11 cellular contexts compared by ENCODE assay signal in the genomic region with DNA sequence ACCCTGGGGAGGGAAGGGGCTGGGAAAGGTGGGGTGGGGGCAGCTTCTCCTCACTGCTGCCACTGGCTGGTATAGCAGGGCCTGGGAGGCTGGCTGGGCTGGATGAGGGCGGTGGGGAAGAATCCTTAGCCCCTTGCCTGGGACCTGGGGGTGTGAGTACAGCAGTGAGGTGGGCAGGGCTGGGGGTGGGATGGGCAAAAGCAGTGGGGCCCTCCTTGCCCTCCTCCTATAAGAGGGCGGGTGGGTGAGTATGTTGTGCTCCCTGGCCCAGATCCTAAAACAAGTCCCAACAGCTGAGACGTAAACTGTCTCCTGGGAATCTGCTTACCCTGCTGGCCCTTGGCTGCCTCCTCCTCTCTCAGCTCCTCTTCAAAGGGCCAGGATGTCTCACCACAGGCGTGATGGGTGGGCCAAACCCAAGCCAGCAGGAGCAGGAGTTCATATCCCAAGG. TPM values are rescaled to one million over a fixed set of nuclear protein-coding genes. Genes with fewer than 3 reads are reported as not detected.
DNase-seq lines count a peak whose midpoint lies in the region; ATAC-seq, FAIRE-seq and TF ChIP-seq lines count a peak whose summit lies in the region.
"Had no signal": no experiment of that assay in that cellular context is flagged by ENCODE, and none has a peak within 500 bp of the region (broad histone marks: within the 10 kb centered on the region; RNA-seq: fewer than 3 reads in every experiment).

No MANE protein-coding gene starts in this region.

- TF ChIP-seq POLR2A in H1 (IDR thresholded peaks at IDR 0.05; ENCODE audit: control extremely low read depth in 1 of 2, low read depth in 2 of 2, low read length in 2 of 2): no peak

- H2BK20ac ChIP-seq in H1 (ENCODE audit: low read length): no peak overlapping the region; the same call in 1 of the 2 replicates

- TF ChIP-seq CTCF in AG04449 (IDR thresholded peaks at IDR 0.05; ENCODE audit: insufficient read depth, low read length, missing control alignments) (no peak), H1 (IDR thresholded peaks at IDR 0.05; ENCODE audit: control extremely low read depth in 1 of 3, insufficient read depth in 1 of 3, low read depth in 1 of 3, low read length in 3 of 3) (no peak), A673 (conservative IDR thresholded peaks at IDR 0.05; ENCODE audit: low read depth, low read length) (no peak)

- CTCF ChIA-PET in AG04449 (lab: Yijun Ruan, JAX) (interaction anchor here (0.6 to 9.4 kb wide), 6 partner anchors 10 to 140 kb away, joined by 3 to 61 read pairs (median 5); no protein-coding TSS in a partner anchor), H1 (lab: Charles Lee; ENCODE audit: partially characterized antibody) (interaction anchor here (0.8 to 6.0 kb wide), 13 partner anchors 10 to 141 kb away, joined by 3 to 30 read pairs (median 5); no protein-coding TSS in a partner anchor), A673 (lab: Charles Lee) (no interaction called here)

- H3K9me3 ChIP-seq in HUES6 (ENCODE audit: control insufficient read depth, insufficient read depth, low read depth, low read length): no peaks in the 10 kb centered on the region
- no peaks in the 10 kb centered on the region for H3K9me3 ChIP-seq in H1 (ENCODE audit: insufficient read depth in 2 of 2, low read depth in 1 of 2, low read length in 1 of 2)
- no peaks in the 10 kb centered on the region for H3K9me3 ChIP-seq in A673 (ENCODE audit: low read depth, low read length, poor library complexity, severe bottlenecking)
- H3K9me3 ChIP-seq: body of pancreas had no signal

- H3K4me3 ChIP-seq in AG04449 (ENCODE audit: low read depth, low read length) (peak overlapping the region; percentile 87), HUES6 (ENCODE audit: low read depth, low read length) (no peak overlapping the region; the same call in 1 of the 2 replicates), H1 (ENCODE audit: extremely low read depth in 1 of 4, insufficient read depth in 2 of 4, low read depth in 3 of 4, low read length in 4 of 4) (peak overlapping the region in 1 of 4 experiments; percentile 77; a peak in 2 of 8 replicates), A673 (ENCODE audit: low read depth, low read length, poor library complexity, severe bottlenecking) (no peak overlapping the region)
- H3K4me3 ChIP-seq: body of pancreas had no signal

- no peak for DNase-seq in AG04449 (ENCODE audit: low read depth, low spot score)
- DNase-seq in H1 (ENCODE audit: low read depth in 1 of 2, low spot score in 2 of 2): no peak
- DNase-seq in naive thymus-derived CD8-positive, alpha-beta T cell: no peak
- no peak for DNase-seq in NCI-H1417 treated with DMSO at 0.1 percent for 48 hours (lab: John Stamatoyannopoulos, UW)
- DNase-seq in A673 (ENCODE audit: low spot score): no peak
- DNase-seq: activated CD4-positive, alpha-beta memory T cell treated with anti-CD3 and anti-CD28 coated beads, Interleukin-2, amount 10 ng/mL, durations not matched to agents 7 days and 5 days; NCI-H2171 had no signal

- no peak overlapping the region for H2BK12ac ChIP-seq in H1 (ENCODE audit: low read depth, low read length)

- peaks cover 8 to 43% of the 10 kb centered on the region in 2 experiments; a peak in 3 of 4 replicates for H3K79me2 ChIP-seq in H1 (ENCODE audit: control insufficient read depth in 1 of 2, insufficient read depth in 2 of 2, low read length in 2 of 2)

- FAIRE-seq in H1 (lab: Jason Lieb, UNC): no peak

- H3K56ac ChIP-seq in H1 (replicated peaks; ENCODE audit: insufficient read length, low read depth, low read length): no peak overlapping the region

- 83% methylated on average over 4 of the region's 4 CpGs; no CpG with 5 or more reads in 1 of the 2 experiments for WGBS in H1 (ENCODE audit: extremely low coverage in 1 of 2, insufficient coverage in 1 of 2, insufficient read length in 1 of 2, insufficient replicate concordance in 2 of 2, low coverage in 1 of 2, low lambda C conversion rate in 2 of 2, missing lambda C conversion rate in 1 of 2), 2 experiments

- H3K4me2 ChIP-seq in H1 (ENCODE audit: insufficient read depth in 1 of 2, low read depth in 2 of 2, low read length in 2 of 2): peak overlapping the region; percentile 33 to 81

- peaks cover 17% of the 10 kb centered on the region; the same call in 1 of the 2 replicates for H3K79me1 ChIP-seq in H1 (ENCODE audit: low read depth, low read length)

- peaks cover 30 to 66% (median 60%) of the 10 kb centered on the region in 4 donors for H3K4me1 Mint-ChIP-seq in naive thymus-derived CD8-positive, alpha-beta T cell

- no peak overlapping the region for H2AFZ ChIP-seq in H1 (ENCODE audit: low read length)

- H3K27me3 ChIP-seq in HUES6 (ENCODE audit: control insufficient read depth, insufficient read depth, low read length) (no peaks in the 10 kb centered on the region), H1 (replicated peaks in 1 of 4; ENCODE audit: control insufficient read depth in 3 of 4, extremely low read depth in 1 of 4, insufficient read depth in 3 of 4, low read length in 3 of 4) (no peaks in the 10 kb centered on the region), A673 (replicated peaks; ENCODE audit: insufficient read depth, low read depth, low read length, poor library complexity) (no peaks in the 10 kb centered on the region)
- H3K27me3 ChIP-seq: body of pancreas had no signal

- H3K14ac ChIP-seq in H1 (ENCODE audit: insufficient read length): no peak overlapping the region

- no peaks in the 10 kb centered on the region for H3K9me3 Mint-ChIP-seq in naive thymus-derived CD8-positive, alpha-beta T cell
- H3K9me3 Mint-ChIP-seq: activated CD4-positive, alpha-beta memory T cell treated with anti-CD3 and anti-CD28 coated beads, Interleukin-2, amount 10 ng/mL, durations not matched to agents 7 days and 5 days had no signal

- H3K36me3 ChIP-seq in HUES6 (ENCODE audit: control insufficient read depth, insufficient read depth, low read length): no peaks in the 10 kb centered on the region
- peaks cover 0 to 4% (median 0%) of the 10 kb centered on the region in 4 experiments; a peak in 2 of 8 replicates for H3K36me3 ChIP-seq in H1 (ENCODE audit: control insufficient read depth in 2 of 4, insufficient read depth in 4 of 4, low read length in 3 of 4)
- H3K36me3 ChIP-seq in A673 (ENCODE audit: insufficient read depth, low read length, poor library complexity, severe bottlenecking): no peaks in the 10 kb centered on the region

- H3K27ac Mint-ChIP-seq in naive thymus-derived CD8-positive, alpha-beta T cell: peak overlapping the region in 7 of 10 donors; percentile 13 to 86 (median 43)
- H3K27ac Mint-ChIP-seq: activated CD4-positive, alpha-beta memory T cell treated with anti-CD3 and anti-CD28 coated beads, Interleukin-2, amount 10 ng/mL, durations not matched to agents 7 days and 5 days had no signal

- no peak overlapping the region for H3K23ac ChIP-seq in H1 (ENCODE audit: insufficient read length)

- H4K20me1 ChIP-seq in H1 (replicated peaks in 1 of 2; ENCODE audit: control insufficient read depth in 1 of 2, insufficient read depth in 2 of 2, low read length in 2 of 2): peaks cover 15 to 22% of the 10 kb centered on the region in 2 experiments

- ATAC-seq in naive thymus-derived CD8-positive, alpha-beta T cell: no peak
- ATAC-seq in GM21390 (IDR thresholded peaks at IDR 0.05; ENCODE audit: unreplicated experiment) (no peak), GM19467 (IDR thresholded peaks at IDR 0.05; ENCODE audit: unreplicated experiment) (no peak)
- ATAC-seq: body of pancreas had no signal

- H2BK15ac ChIP-seq in H1 (ENCODE audit: low read length): no peak overlapping the region

- H3K4me3 Mint-ChIP-seq in naive thymus-derived CD8-positive, alpha-beta T cell: peak overlapping the region in 4 of 10 donors; percentile 24 to 84 (median 82)
- H3K4me3 Mint-ChIP-seq: activated CD4-positive, alpha-beta memory T cell treated with anti-CD3 and anti-CD28 coated beads, Interleukin-2, amount 10 ng/mL, durations not matched to agents 7 days and 5 days had no signal

- peak overlapping the region; percentile 39; the same call in 1 of the 2 replicates for H3K18ac ChIP-seq in H1 (ENCODE audit: extremely low read depth, low read length)

- no peaks in the 10 kb centered on the region for H3K27me3 Mint-ChIP-seq in naive thymus-derived CD8-positive, alpha-beta T cell

- H2BK120ac ChIP-seq in H1 (replicated peaks; ENCODE audit: low read depth, low read length): no peak overlapping the region

- H3K9ac ChIP-seq in HUES6 (ENCODE audit: low read length) (peak overlapping the region; percentile 31), H1 (replicated peaks in 1 of 4; ENCODE audit: extremely low read depth in 1 of 4, low read depth in 3 of 4, low read length in 3 of 4) (no peak overlapping the region)

- no peak overlapping the region for H4K91ac ChIP-seq in H1 (replicated peaks; ENCODE audit: insufficient read length, low read length)

- H4K8ac ChIP-seq in H1 (ENCODE audit: extremely low read depth, insufficient read depth, low read length): no peak overlapping the region

- BruUV-seq in A673 (replicated peaks; lab: Mats Ljungman, UMichigan): no TSS peak

- TF ChIP-seq RAD21 in H1 (IDR thresholded peaks at IDR 0.05 in 1 of 2, conservative IDR thresholded peaks at IDR 0.05 in 1 of 2; ENCODE audit: low read depth in 2 of 2, low read length in 2 of 2): no peak

- H3K4me1 ChIP-seq in HUES6 (ENCODE audit: control insufficient read depth, insufficient read depth, low read length): peaks cover 39% of the 10 kb centered on the region
- peaks cover 12 to 30% (median 21%) of the 10 kb centered on the region in 4 experiments for H3K4me1 ChIP-seq in H1 (replicated peaks in 1 of 4; ENCODE audit: control insufficient read depth in 3 of 4, insufficient read depth in 4 of 4, low read length in 3 of 4)
- H3K4me1 ChIP-seq in A673 (ENCODE audit: insufficient read depth, low read length, poor library complexity, severe bottlenecking): peaks cover 23% of the 10 kb centered on the region

- H4K5ac ChIP-seq in H1 (ENCODE audit: insufficient read length, low read depth, low read length): no peak overlapping the region

- POLR2A ChIA-PET in AG04449 (lab: Yijun Ruan, JAX) (interaction anchor here (1.1 to 4.9 kb wide), 3 partner anchors 10 to 17 kb away, joined by 3 to 25 read pairs (median 3); a partner anchor contains a TSS), H1 (lab: Charles Lee; ENCODE audit: partially characterized antibody) (interaction anchor here (0.5 to 5.6 kb wide), 11 partner anchors 10 to 376 kb away, joined by 3 to 59 read pairs (median 3); a partner anchor contains a TSS), A673 (lab: Charles Lee; ENCODE audit: low non-redundant PET) (no interaction called here)
- POLR2A ChIA-PET in naive thymus-derived CD8-positive, alpha-beta T cell (lab: Charles Lee): interaction anchor here (0.5 to 5.3 kb wide), 4 partner anchors 9 to 1146 kb away, joined by 3 to 77 read pairs (median 20); a partner anchor contains a TSS

- no peak overlapping the region for H2AK5ac ChIP-seq in H1 (ENCODE audit: low read depth, low read length)

- no peak overlapping the region for H3K27ac ChIP-seq in HUES6 (ENCODE audit: low read depth, low read length)
- no peak overlapping the region for H3K27ac ChIP-seq in H1 (ENCODE audit: low read depth, low read length)
- no peak overlapping the region for H3K27ac ChIP-seq in A673 (ENCODE audit: low read depth, low read length, poor library complexity, severe bottlenecking)

- H3K36me3 Mint-ChIP-seq in naive thymus-derived CD8-positive, alpha-beta T cell: peaks cover 0 to 4% (median 0%) of the 10 kb centered on the region in 3 donors

- H3K23me2 ChIP-seq in H1 (ENCODE audit: low read depth, low read length): peaks cover 13% of the 10 kb centered on the region

- peak overlapping the region; percentile 75 for H3K4ac ChIP-seq in H1 (replicated peaks; ENCODE audit: insufficient read length, low read depth, low read length)

- H2BK5ac ChIP-seq in H1 (ENCODE audit: low read depth, low read length): peak overlapping the region; percentile 19

- no peak for TF ChIP-seq EP300 in H1 (IDR thresholded peaks at IDR 0.05; ENCODE audit: borderline replicate concordance in 1 of 2, low read depth in 2 of 2, low read length in 2 of 2)

- intact Hi-C loops in A673 (cut with micrococcal nuclease; ENCODE audit: unreplicated experiment): no loop called here

RNA-seq across cellular contexts. Expression of a gene that starts 2.2 kb away (rescaled TPM):
- total RNA-seq in H1 (2021; fragmentation: NEBNext Ultra II Directional; extraction: Animal tissue kit (Norgen Biotek cat#: 25700)): 27.9 and 30.2 TPM in 2 replicates
- 9.4 and 16.3 TPM in 2 replicates for polyA plus RNA-seq in H1 (2011; rRNA removed)
- 7.6 TPM for polyA plus RNA-seq in H1 (2011; cell fraction: cytosol; rRNA removed)
- polyA plus RNA-seq in H1 (2011; cell fraction: nucleus; rRNA removed): 23.8 TPM
- polyA plus RNA-seq in H1 (2012, experiment 1 of 2): 12.5 to 17.8 TPM (median 16.7 TPM) in 4 replicates
- polyA plus RNA-seq in H1 (2012, experiment 2 of 2): 16.1 TPM
- polyA plus RNA-seq in H1 (2013, experiment 1 of 2): 13.6 TPM
- polyA plus RNA-seq in H1 (2013, experiment 2 of 2): 12.7 TPM
- 10.2 and 16.9 TPM in 2 replicates for polyA minus RNA-seq in H1 (2011; rRNA and poly(A)+ RNA removed)
- 16.4 TPM for polyA minus RNA-seq in H1 (2011; cell fraction: cytosol; rRNA and poly(A)+ RNA removed)
- 22.2 TPM for polyA minus RNA-seq in H1 (2011; cell fraction: nucleus; rRNA and poly(A)+ RNA removed)
- 10 to 100 TPM; 13.0 to 14.2 TPM for total RNA-seq in naive thymus-derived CD8-positive, alpha-beta T cell
- 1 to 10 TPM; 1.9 to 5.1 (median 2.4) TPM for polyA plus RNA-seq in naive thymus-derived CD8-positive, alpha-beta T cell
- total RNA-seq in A673 (2021): 28.2 and 29.0 TPM in 2 replicates

RNA-seq across cellular contexts. Expression of a gene that starts 16.9 kb away (rescaled TPM):
- total RNA-seq in H1 (2021; fragmentation: NEBNext Ultra II Directional; extraction: Animal tissue kit (Norgen Biotek cat#: 25700)): 2.4 and 2.5 TPM in 2 replicates
- polyA plus RNA-seq in H1 (2011; rRNA removed): 1.6 TPM in 2 replicates
- polyA plus RNA-seq in H1 (2011; cell fraction: cytosol; rRNA removed): 2.0 TPM
- 1.5 TPM for polyA plus RNA-seq in H1 (2011; cell fraction: nucleus; rRNA removed)
- polyA plus RNA-seq in H1 (2012, experiment 1 of 2): 1.7 to 3.4 TPM (median 2.0 TPM) in 4 replicates
- 1.7 TPM for polyA plus RNA-seq in H1 (2012, experiment 2 of 2)
- 2.2 TPM for polyA plus RNA-seq in H1 (2013, experiment 1 of 2)
- polyA plus RNA-seq in H1 (2013, experiment 2 of 2): 2.5 TPM
- 2.4 and 2.7 TPM in 2 replicates for polyA minus RNA-seq in H1 (2011; rRNA and poly(A)+ RNA removed)
- 0.59 TPM for polyA minus RNA-seq in H1 (2011; cell fraction: cytosol; rRNA and poly(A)+ RNA removed)
- polyA minus RNA-seq in H1 (2011; cell fraction: nucleus; rRNA and poly(A)+ RNA removed): 1.3 TPM
- total RNA-seq in naive thymus-derived CD8-positive, alpha-beta T cell: 10 to 100 TPM; 15.7 to 15.9 TPM
- 1 to 10 TPM; 5.9 to 7.1 (median 6.8) TPM for polyA plus RNA-seq in naive thymus-derived CD8-positive, alpha-beta T cell
- 5.7 and 6.4 TPM in 2 replicates for total RNA-seq in A673 (2021)
